Comparison of ENCODE assay signal across 33 cellular contexts in the genomic region with DNA sequence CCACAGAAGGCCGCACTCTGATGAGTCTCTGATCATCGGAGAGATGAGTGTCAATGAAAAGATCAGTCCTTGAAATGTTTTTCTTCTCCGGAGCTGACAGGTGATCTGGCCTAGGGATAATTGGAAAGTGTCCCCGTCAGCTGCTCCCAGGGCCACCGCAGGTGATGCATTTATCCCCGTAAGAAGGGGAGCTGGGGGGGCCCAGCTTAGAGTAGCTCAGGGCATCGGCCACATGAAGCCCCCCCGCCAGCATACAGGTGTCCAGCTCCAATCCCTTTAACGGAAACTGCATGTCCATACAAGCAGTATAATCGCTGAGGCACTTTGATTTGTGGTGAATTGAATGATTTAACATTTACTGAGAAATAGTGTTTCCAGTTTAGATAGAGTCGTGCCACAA. TPM values are rescaled to one million over a fixed set of nuclear protein-coding genes. Genes with fewer than 3 reads are reported as not detected.
DNase-seq lines count a peak whose midpoint lies in the region; ATAC-seq and TF ChIP-seq lines count a peak whose summit lies in the region.
"Had no signal": no experiment of that assay in that cellular context is flagged by ENCODE, and none has a peak within 500 bp of the region (broad histone marks: within the 10 kb centered on the region; RNA-seq: fewer than 3 reads in every experiment).

No MANE protein-coding gene starts in this region.

- POLR2A ChIA-PET in naive thymus-derived CD4-positive, alpha-beta T cell (lab: Charles Lee) = no interaction called here

- H3K4me3 Mint-ChIP-seq in endodermal cell = no peak overlapping the region
- no peak overlapping the region for H3K4me3 Mint-ChIP-seq in naive thymus-derived CD4-positive, alpha-beta T cell
- H3K4me3 Mint-ChIP-seq: activated CD4-positive, alpha-beta memory T cell treated with anti-CD3 and anti-CD28 coated beads for 36 hours; activated T-helper 1 cell treated with anti-CD3 and anti-CD28 coated beads, Interleukin-12 subunit alpha, Interleukin-12 subunit beta, Interleukin-2, Interleukin-4 antibody, amounts not matched to agents 30 ng/mL and 10 ng/mL and 1 ng/mL, durations not matched to agents 14 hours and 24 hours and 36 hours; CD4-positive, CD25-positive, alpha-beta regulatory T cell; neural crest cell; stimulated activated naive CD8-positive, alpha-beta T cell treated with anti-CD3 and anti-CD28 coated beads, Interleukin-15, amount 100 ng/mL, for 72 hours; T-helper 17 cell had no signal

- H3K9me3 ChIP-seq in left ventricle myocardium inferior (replicated peaks) (no peaks in the 10 kb centered on the region), endodermal cell (ENCODE audit: control insufficient read depth, low read length) (no peaks in the 10 kb centered on the region), suprapubic skin (no peaks in the 10 kb centered on the region)
- no peaks in the 10 kb centered on the region for H3K9me3 ChIP-seq in naive thymus-derived CD4-positive, alpha-beta T cell (ENCODE audit: control insufficient read depth in 2 of 3, low read length in 3 of 3)
- H3K9me3 ChIP-seq: A549, gastrocnemius medialis, thyroid gland had no signal

- CTCF ChIA-PET in naive thymus-derived CD4-positive, alpha-beta T cell (lab: Charles Lee) = interaction anchor here (1.4 kb wide), 1 partner anchor 9 kb away, joined by 4 read pairs; no protein-coding TSS in a partner anchor

- no peak for ATAC-seq in Right ventricle myocardium superior (ENCODE audit: poor library complexity)
- ATAC-seq in naive thymus-derived CD4-positive, alpha-beta T cell = no peak
- ATAC-seq: A549; activated CD4-positive, CD25-positive, alpha-beta regulatory T cell treated with anti-CD3 and anti-CD28 coated beads, Interleukin-2, amount 50 U/mL, for 24 hours; gastrocnemius medialis; left colon; SK-N-SH treated with all-trans-retinoic acid at 6 μM for 48 hours; T-helper 17 cell had no signal

- no peak overlapping the region for H3K9ac ChIP-seq in endodermal cell (ENCODE audit: extremely low read depth, low read length, poor library complexity, severe bottlenecking)
- H3K9ac ChIP-seq: parathyroid adenoma had no signal

- no peak for TF ChIP-seq EP300 in suprapubic skin (IDR thresholded peaks at IDR 0.05)

- H3K36me3 Mint-ChIP-seq in endodermal cell (ENCODE audit: low read depth) = peaks cover 80% of the 10 kb centered on the region
- H3K36me3 Mint-ChIP-seq in naive thymus-derived CD4-positive, alpha-beta T cell = peaks cover 3 to 51% (median 16%) of the 10 kb centered on the region in 5 donors

- peak overlapping the region; percentile 30 for H3K27ac Mint-ChIP-seq in endodermal cell
- peak overlapping the region in 4 of 9 donors; percentile 44 to 60 (median 50) for H3K27ac Mint-ChIP-seq in naive thymus-derived CD4-positive, alpha-beta T cell
- H3K27ac Mint-ChIP-seq: activated CD4-positive, alpha-beta memory T cell treated with anti-CD3 and anti-CD28 coated beads for 36 hours; activated T-helper 1 cell treated with anti-CD3 and anti-CD28 coated beads, Interleukin-12 subunit alpha, Interleukin-12 subunit beta, Interleukin-2, Interleukin-4 antibody, amounts not matched to agents 30 ng/mL and 10 ng/mL and 1 ng/mL, durations not matched to agents 14 hours and 24 hours and 36 hours; stimulated activated naive CD8-positive, alpha-beta T cell treated with anti-CD3 and anti-CD28 coated beads, Interleukin-15, amount 100 ng/mL, for 72 hours; T-helper 17 cell had no signal

- peaks cover 6% of the 10 kb centered on the region for H3K9me3 Mint-ChIP-seq in endodermal cell
- H3K9me3 Mint-ChIP-seq in naive thymus-derived CD4-positive, alpha-beta T cell = peaks cover 0 to 3% (median 0%) of the 10 kb centered on the region in 11 donors
- H3K9me3 Mint-ChIP-seq: activated CD4-positive, alpha-beta memory T cell treated with anti-CD3 and anti-CD28 coated beads for 36 hours; activated T-helper 1 cell treated with anti-CD3 and anti-CD28 coated beads, Interleukin-12 subunit alpha, Interleukin-12 subunit beta, Interleukin-2, Interleukin-4 antibody, amounts not matched to agents 30 ng/mL and 10 ng/mL and 1 ng/mL, durations not matched to agents 14 hours and 24 hours and 36 hours; stimulated activated naive CD8-positive, alpha-beta T cell treated with anti-CD3 and anti-CD28 coated beads, Interleukin-15, amount 100 ng/mL, for 72 hours had no signal

- H3K4me3 ChIP-seq in left ventricle myocardium inferior = no peak overlapping the region
- H3K4me3 ChIP-seq in endodermal cell (ENCODE audit: low read length) = no peak overlapping the region
- H3K4me3 ChIP-seq in suprapubic skin = no peak overlapping the region
- H3K4me3 ChIP-seq in naive thymus-derived CD4-positive, alpha-beta T cell (ENCODE audit: low read length) = no peak overlapping the region
- H3K4me3 ChIP-seq: A549, gastrocnemius medialis, thyroid gland had no signal

- DNase-seq in left ventricle myocardium inferior = peak; percentile 0
- DNase-seq in Right ventricle myocardium superior = no peak
- DNase-seq in NCI-H345 (lab: John Stamatoyannopoulos, UW) = peak; percentile 73
- DNase-seq in endodermal cell = no peak
- peak; percentile 22 to 47 for DNase-seq in suprapubic skin (ENCODE audit: low spot score in 2 of 2)
- no peak for DNase-seq in central memory CD4-positive, alpha-beta T cell
- DNase-seq in naive thymus-derived CD4-positive, alpha-beta T cell = no peak
- DNase-seq in MV-4-11 (lab: John Stamatoyannopoulos, UW) = no peak
- DNase-seq: activated CD4-positive, alpha-beta memory T cell treated with anti-CD3 and anti-CD28 coated beads for 36 hours; activated CD8-positive, alpha-beta memory T cell treated with anti-CD3 and anti-CD28 coated beads, Interleukin-2, amount 50 U/mL, for 48 hours; activated naive CD4-positive, alpha-beta T cell treated with Interleukin-2 at 50 U/mL for 16 hours; CD4-positive, CD25-positive, alpha-beta regulatory T cell; gastrocnemius medialis; hippocampal formation; left colon; mesenchymal stem cell; NCI-H1092; NCI-H1930; NCI-H446 treated with DMSO at 0.1 percent for 48 hours; NK-92 treated with Interleukin-12 subunit alpha and Interleukin-12 subunit beta, amount 100 ng/mL, for 24 hours; stimulated activated CD4-positive, alpha-beta T cell treated with anti-CD3 and anti-CD28 coated beads, Interleukin-12 subunit alpha, Interleukin-12 subunit beta, amount 100 ng/mL, for 4 hours; stimulated activated CD4-positive, alpha-beta T cell treated with anti-CD3 and anti-CD28 coated beads, Interleukin-2, amount 100 ng/mL, for 48 hours; stimulated activated naive CD8-positive, alpha-beta T cell treated with anti-CD3 and anti-CD28 coated beads, Interleukin-15, amount 100 ng/mL, for 72 hours; T-helper 17 cell; thyroid gland had no signal

- H3K36me3 ChIP-seq in left ventricle myocardium inferior = peaks cover 53% of the 10 kb centered on the region
- peaks cover 63% of the 10 kb centered on the region for H3K36me3 ChIP-seq in endodermal cell (ENCODE audit: control insufficient read depth, insufficient read depth, low read length)
- H3K36me3 ChIP-seq in suprapubic skin = peaks cover 56% of the 10 kb centered on the region
- H3K36me3 ChIP-seq in naive thymus-derived CD4-positive, alpha-beta T cell (ENCODE audit: control insufficient read depth in 2 of 3, insufficient read depth in 3 of 3, low read length in 3 of 3) = peaks cover 0 to 9% (median 0%) of the 10 kb centered on the region in 3 experiments

- no peaks in the 10 kb centered on the region for H3K4me1 Mint-ChIP-seq in endodermal cell
- peaks cover 8 to 50% (median 37%) of the 10 kb centered on the region in 7 donors for H3K4me1 Mint-ChIP-seq in naive thymus-derived CD4-positive, alpha-beta T cell

- H3K27ac ChIP-seq in left ventricle myocardium inferior (replicated peaks) (no peak overlapping the region), endodermal cell (ENCODE audit: low read depth, low read length) (no peak overlapping the region), suprapubic skin (no peak overlapping the region)
- no peak overlapping the region for H3K27ac ChIP-seq in naive thymus-derived CD4-positive, alpha-beta T cell (ENCODE audit: low read depth, low read length)
- H3K27ac ChIP-seq: A549, gastrocnemius medialis, parathyroid adenoma, thyroid gland had no signal

- intact Hi-C loops in left ventricle myocardium inferior (cut with micrococcal nuclease) = no loop called here
- intact Hi-C loops in Right ventricle myocardium superior (cut with DNase I) = no loop called here
- intact Hi-C loops in naive thymus-derived CD4-positive, alpha-beta T cell (cut with micrococcal nuclease) = no loop called here

- 93 to 95% methylated on average over 9 to 11 of the region's 11 CpGs for WGBS in endodermal cell (ENCODE audit: insufficient coverage in 1 of 2, insufficient read length in 1 of 2), 2 experiments
- 85% methylated on average over 11 of the region's 11 CpGs for WGBS in suprapubic skin

- no peaks in the 10 kb centered on the region for H3K27me3 Mint-ChIP-seq in endodermal cell (ENCODE audit: insufficient read depth)
- no peaks in the 10 kb centered on the region for H3K27me3 Mint-ChIP-seq in naive thymus-derived CD4-positive, alpha-beta T cell
- H3K27me3 Mint-ChIP-seq: activated CD4-positive, alpha-beta memory T cell treated with anti-CD3 and anti-CD28 coated beads for 36 hours; CD4-positive, CD25-positive, alpha-beta regulatory T cell; stimulated activated naive CD8-positive, alpha-beta T cell treated with anti-CD3 and anti-CD28 coated beads, Interleukin-15, amount 100 ng/mL, for 72 hours; T-helper 17 cell had no signal

- no peaks in the 10 kb centered on the region for H3K27me3 ChIP-seq in left ventricle myocardium inferior (ENCODE audit: low read depth)
- no peaks in the 10 kb centered on the region for H3K27me3 ChIP-seq in endodermal cell (ENCODE audit: control insufficient read depth, insufficient read depth, low read length, poor library complexity, severe bottlenecking)
- no peaks in the 10 kb centered on the region for H3K27me3 ChIP-seq in suprapubic skin
- H3K27me3 ChIP-seq in naive thymus-derived CD4-positive, alpha-beta T cell (ENCODE audit: control insufficient read depth in 2 of 2, insufficient read depth in 2 of 2, low read length in 2 of 2) = no peaks in the 10 kb centered on the region
- H3K27me3 ChIP-seq: gastrocnemius medialis, thyroid gland had no signal

- TF ChIP-seq CTCF in left ventricle myocardium inferior (IDR thresholded peaks at IDR 0.05; ENCODE audit: borderline replicate concordance) = no peak
- no peak for TF ChIP-seq CTCF in endodermal cell (conservative IDR thresholded peaks at IDR 0.05)
- no peak for TF ChIP-seq CTCF in suprapubic skin (IDR thresholded peaks at IDR 0.05)

- no peak for TF ChIP-seq POLR2A in suprapubic skin (IDR thresholded peaks at IDR 0.05)

- H3K4me1 ChIP-seq in left ventricle myocardium inferior (no peaks in the 10 kb centered on the region), endodermal cell (ENCODE audit: control insufficient read depth, insufficient read depth, low read length) (no peaks in the 10 kb centered on the region), suprapubic skin (no peaks in the 10 kb centered on the region)
- peaks cover 0 to 17% of the 10 kb centered on the region in 2 donors for H3K4me1 ChIP-seq in naive thymus-derived CD4-positive, alpha-beta T cell (ENCODE audit: control insufficient read depth in 2 of 2, insufficient read depth in 2 of 2, low read length in 2 of 2)
- H3K4me1 ChIP-seq: A549, gastrocnemius medialis, parathyroid adenoma, thyroid gland had no signal

RNA-seq across cellular contexts. Expression of a gene that starts 27.7 kb away (rescaled TPM):
- total RNA-seq in left ventricle myocardium inferior (not detected), Right ventricle myocardium superior (not detected), endodermal cell (not detected), suprapubic skin (not detected)
- polyA plus RNA-seq in endodermal cell (2013, experiment 1 of 2) = not detected
- polyA plus RNA-seq in endodermal cell (2013, experiment 2 of 2) = not detected
- total RNA-seq in naive thymus-derived CD4-positive, alpha-beta T cell = not detected
- not detected for polyA plus RNA-seq in naive thymus-derived CD4-positive, alpha-beta T cell
- total RNA-seq: activated CD4-positive, alpha-beta memory T cell treated with anti-CD3 and anti-CD28 coated beads for 36 hours; activated T-helper 1 cell treated with anti-CD3 and anti-CD28 coated beads, Interleukin-12 subunit alpha, Interleukin-12 subunit beta, Interleukin-2, Interleukin-4 antibody, amounts not matched to agents 30 ng/mL and 10 ng/mL and 1 ng/mL, durations not matched to agents 14 hours and 24 hours and 36 hours; CD4-positive, CD25-positive, alpha-beta regulatory T cell; gastrocnemius medialis; H4; HT1080; left colon; neural crest cell; T-helper 17 cell; thyroid gland had no signal
- polyA plus RNA-seq: A549; CD4-positive, CD25-positive, alpha-beta regulatory T cell had no signal

RNA-seq across cellular contexts. Expression of a gene that starts 36.7 kb away (rescaled TPM):
- total RNA-seq in left ventricle myocardium inferior = 0.85 TPM
- 0.13 TPM for total RNA-seq in Right ventricle myocardium superior
- 1 to 10 TPM; 1.7 to 2.5 TPM for total RNA-seq in endodermal cell
- polyA plus RNA-seq in endodermal cell (2013, experiment 1 of 2) = 0.25 TPM
- 0.17 TPM for polyA plus RNA-seq in endodermal cell (2013, experiment 2 of 2)
- total RNA-seq in suprapubic skin = not detected
- total RNA-seq in naive thymus-derived CD4-positive, alpha-beta T cell = not detected
- not detected for polyA plus RNA-seq in naive thymus-derived CD4-positive, alpha-beta T cell
- total RNA-seq: activated CD4-positive, alpha-beta memory T cell treated with anti-CD3 and anti-CD28 coated beads for 36 hours; activated T-helper 1 cell treated with anti-CD3 and anti-CD28 coated beads, Interleukin-12 subunit alpha, Interleukin-12 subunit beta, Interleukin-2, Interleukin-4 antibody, amounts not matched to agents 30 ng/mL and 10 ng/mL and 1 ng/mL, durations not matched to agents 14 hours and 24 hours and 36 hours; CD4-positive, CD25-positive, alpha-beta regulatory T cell; H4; HT1080 had no signal
- polyA plus RNA-seq: A549; CD4-positive, CD25-positive, alpha-beta regulatory T cell had no signal

RNA-seq across cellular contexts. Expression of a gene that starts 45.7 kb away (rescaled TPM):
- total RNA-seq in left ventricle myocardium inferior = 48.7 TPM
- 42.1 TPM for total RNA-seq in Right ventricle myocardium superior
- total RNA-seq in endodermal cell = 10 to 100 TPM; 74.8 to 76.1 TPM
- polyA plus RNA-seq in endodermal cell (2013, experiment 1 of 2) = 84.3 TPM
- 82.9 TPM for polyA plus RNA-seq in endodermal cell (2013, experiment 2 of 2)
- 10 to 100 TPM; 47.5 to 63.3 (median 52.0) TPM for total RNA-seq in suprapubic skin
- total RNA-seq in naive thymus-derived CD4-positive, alpha-beta T cell = 100 to 1,000 TPM in 1 of 5 experiments, 10 to 100 TPM in 4; 21.4 to 127 (median 34.7) TPM
- polyA plus RNA-seq in naive thymus-derived CD4-positive, alpha-beta T cell = 10 to 100 TPM; 50.9 to 78.0 TPM

Comparison
In these comparisons a context has a peak if more than half of its experiments do, and no peak if none do; other contexts are left out.
1. DNase-seq: peak in left ventricle myocardium inferior (single experiment), NCI-H345 (single experiment) and suprapubic skin (2 of 2); none in Right ventricle myocardium superior (single experiment), endodermal cell (single experiment), central memory CD4-positive, alpha-beta T cell (single experiment), naive thymus-derived CD4-positive, alpha-beta T cell (0 of 9) and MV-4-11 (single experiment).